In genomic region chr11:66106786-66107599, GRCh38 we compare ENCODE assay signal across 13 cellular contexts. TPM values are rescaled to one million over a fixed set of nuclear protein-coding genes. Genes with fewer than 3 reads are reported as not detected.
DNase-seq lines count a peak whose midpoint lies in the region; ATAC-seq lines count a peak whose summit lies in the region.
"Had no signal": no experiment of that assay in that cellular context is flagged by ENCODE, and none has a peak within 500 bp of the region (broad histone marks: within the 10 kb centered on the region; RNA-seq: fewer than 3 reads in every experiment).

No MANE protein-coding gene starts in this region.

- H3K18ac ChIP-seq in trophoblast cell (ENCODE audit: low read length): no peak overlapping the region

- no peak overlapping the region for H4K8ac ChIP-seq in trophoblast cell (ENCODE audit: low read depth, low read length)

- DNase-seq in NCI-H510A treated with DMSO at 0.1 percent for 48 hours (lab: John Stamatoyannopoulos, UW): peak; percentile 7
- no peak for DNase-seq in NCI-H510A (lab: John Stamatoyannopoulos, UW)
- DNase-seq in Karpas-422: no peak
- DNase-seq in activated naive CD8-positive, alpha-beta T cell treated with anti-CD3 and anti-CD28 coated beads, Interleukin-2, amount 50 U/mL, for 24 hours: peak; percentile 70
- peak; percentile 26 to 55 for DNase-seq in trophoblast cell
- no peak for DNase-seq in ecto neural progenitor cell (ENCODE audit: low spot score)
- DNase-seq in NCI-H2196 (lab: John Stamatoyannopoulos, UW; ENCODE audit: unreplicated experiment): no peak
- DNase-seq: erythroblast, NCI-H446, posterior cingulate gyrus had no signal

- peak overlapping the region; percentile 76 for H3K27ac Mint-ChIP-seq in activated naive CD8-positive, alpha-beta T cell treated with anti-CD3 and anti-CD28 coated beads, Interleukin-2, amount 50 U/mL, for 24 hours

- ATAC-seq in activated naive CD8-positive, alpha-beta T cell treated with anti-CD3 and anti-CD28 coated beads, Interleukin-2, amount 50 U/mL, for 24 hours: peak; percentile 87
- ATAC-seq in HG03159 (IDR thresholded peaks at IDR 0.05; ENCODE audit: unreplicated experiment): no peak

- no peak overlapping the region for H2BK5ac ChIP-seq in trophoblast cell (ENCODE audit: low read depth, low read length, poor library complexity)

- H4K91ac ChIP-seq in trophoblast cell (ENCODE audit: low read depth, low read length): no peak overlapping the region

- no peak overlapping the region for H4K12ac ChIP-seq in trophoblast cell (ENCODE audit: low read depth, low read length)

- no peak overlapping the region for H3K14ac ChIP-seq in trophoblast cell (ENCODE audit: low read length)

- peak overlapping the region; percentile 91 for H3K27ac ChIP-seq in Karpas-422 (ENCODE audit: low read length)
- H3K27ac ChIP-seq in trophoblast cell (ENCODE audit: low read depth, low read length): peak overlapping the region; percentile 83
- H3K27ac ChIP-seq: 22Rv1 had no signal

- no peaks in the 10 kb centered on the region for H3K27me3 Mint-ChIP-seq in activated naive CD8-positive, alpha-beta T cell treated with anti-CD3 and anti-CD28 coated beads, Interleukin-2, amount 50 U/mL, for 24 hours

- no peak overlapping the region for H3K4ac ChIP-seq in trophoblast cell (ENCODE audit: low read depth, low read length)

- no peaks in the 10 kb centered on the region for H3K36me3 ChIP-seq in Karpas-422 (ENCODE audit: insufficient read depth, low read length)
- H3K36me3 ChIP-seq in trophoblast cell (ENCODE audit: control insufficient read depth in 1 of 2, insufficient read depth in 2 of 2, low read length in 2 of 2): no peaks in the 10 kb centered on the region

- no peak overlapping the region for H2BK12ac ChIP-seq in trophoblast cell (ENCODE audit: low read length)

- H3K9me2 ChIP-seq in Karpas-422 (replicated peaks; ENCODE audit: insufficient read depth, low read length): no peaks in the 10 kb centered on the region

- no peak overlapping the region for H2AK5ac ChIP-seq in trophoblast cell (ENCODE audit: low read length)

- H2AFZ ChIP-seq in Karpas-422 (ENCODE audit: low read length): no peak overlapping the region
- no peak overlapping the region for H2AFZ ChIP-seq in trophoblast cell (ENCODE audit: insufficient read depth, low read length, poor library complexity)

- peaks cover 89% of the 10 kb centered on the region for H3K4me1 Mint-ChIP-seq in activated naive CD8-positive, alpha-beta T cell treated with anti-CD3 and anti-CD28 coated beads, Interleukin-2, amount 50 U/mL, for 24 hours

- H3K4me3 ChIP-seq in Karpas-422 (ENCODE audit: low read length): no peak overlapping the region
- H3K4me3 ChIP-seq in trophoblast cell (ENCODE audit: low read depth, low read length): no peak overlapping the region

- H3K27me3 ChIP-seq in Karpas-422 (ENCODE audit: low read length) (no peaks in the 10 kb centered on the region), trophoblast cell (ENCODE audit: insufficient read depth, low read length) (no peaks in the 10 kb centered on the region)

- no peak overlapping the region for H2BK120ac ChIP-seq in trophoblast cell (ENCODE audit: insufficient read depth, low read length, poor library complexity)

- H3K4me2 ChIP-seq in Karpas-422 (ENCODE audit: low read depth, low read length, poor library complexity, severe bottlenecking) (no peak overlapping the region), trophoblast cell (ENCODE audit: low read length) (peak overlapping the region; percentile 40)

- H4K20me1 ChIP-seq in Karpas-422 (ENCODE audit: insufficient read depth, low read depth, low read length): no peaks in the 10 kb centered on the region

- H3K9me3 Mint-ChIP-seq in activated naive CD8-positive, alpha-beta T cell treated with anti-CD3 and anti-CD28 coated beads, Interleukin-2, amount 50 U/mL, for 24 hours: no peaks in the 10 kb centered on the region

- no peak overlapping the region for H3K23ac ChIP-seq in trophoblast cell (ENCODE audit: low read length)

- peaks cover 5% of the 10 kb centered on the region for H3K79me1 ChIP-seq in trophoblast cell (ENCODE audit: low read length)

- no peak overlapping the region for H3K9ac ChIP-seq in Karpas-422 (ENCODE audit: low read length)
- no peak overlapping the region for H3K9ac ChIP-seq in trophoblast cell (ENCODE audit: low read length)

- H3K9me3 ChIP-seq in Karpas-422 (ENCODE audit: low read length) (no peaks in the 10 kb centered on the region), trophoblast cell (ENCODE audit: insufficient read depth, low read depth, low read length) (no peaks in the 10 kb centered on the region)

- peaks cover 97% of the 10 kb centered on the region for H3K79me2 ChIP-seq in Karpas-422 (ENCODE audit: low read length)
- peaks cover 2% of the 10 kb centered on the region for H3K79me2 ChIP-seq in trophoblast cell (ENCODE audit: control insufficient read depth, insufficient read depth, low read length, poor library complexity)

- H3K4me3 Mint-ChIP-seq in activated naive CD8-positive, alpha-beta T cell treated with anti-CD3 and anti-CD28 coated beads, Interleukin-2, amount 50 U/mL, for 24 hours: peak overlapping the region; percentile 59

- H3K4me1 ChIP-seq in Karpas-422 (ENCODE audit: low read length) (peaks cover 67% of the 10 kb centered on the region), trophoblast cell (ENCODE audit: control insufficient read depth in 1 of 2, insufficient read depth in 2 of 2, low read length in 2 of 2) (peaks cover 11 to 20% of the 10 kb centered on the region in 2 experiments)

- no CpG with 5 or more reads among the region's 4 CpGs for WGBS in trophoblast cell (ENCODE audit: extremely low coverage, insufficient coverage, insufficient read length)

- H3K36me3 Mint-ChIP-seq in activated naive CD8-positive, alpha-beta T cell treated with anti-CD3 and anti-CD28 coated beads, Interleukin-2, amount 50 U/mL, for 24 hours (ENCODE audit: low read depth): peaks cover 15% of the 10 kb centered on the region

RNA-seq across cellular contexts. Expression of gene PACS1, which starts 36.9 kb away (rescaled TPM):
- total RNA-seq in Karpas-422 (2014; rRNA removed; shearing (Covaris generic); ENCODE audit: low replicate concordance): 60.5 and 81.1 TPM in 2 replicates
- polyA plus RNA-seq in trophoblast cell (2013): 63.7 and 65.0 TPM in 2 replicates

RNA-seq across cellular contexts. Expression of gene SF3B2, which starts 54.8 kb away (rescaled TPM):
- 89.0 and 166 TPM in 2 replicates for total RNA-seq in Karpas-422 (2014; rRNA removed; shearing (Covaris generic); ENCODE audit: low replicate concordance)
- polyA plus RNA-seq in trophoblast cell (2013): 157 and 158 TPM in 2 replicates

RNA-seq across cellular contexts. Expression of gene GAL3ST3, which starts 58.0 kb away (rescaled TPM):
- not detected in 2 replicates for total RNA-seq in Karpas-422 (2014; rRNA removed; shearing (Covaris generic); ENCODE audit: low replicate concordance)
- polyA plus RNA-seq in trophoblast cell (2013): 0.12 TPM in 2 replicates
- total RNA-seq: T-helper 2 cell treated with Interferon-gamma antibody and Interleukin-4, amounts not matched to agents 100 ng/mL and 5 ng/mL, for 36 hours had no signal

Comparison
In these comparisons a context has a peak if more than half of its experiments do, and no peak if none do; other contexts are left out.
1. DNase-seq: peak in NCI-H510A treated with DMSO at 0.1 percent for 48 hours (single experiment), activated naive CD8-positive, alpha-beta T cell treated with anti-CD3 and anti-CD28 coated beads, Interleukin-2, amount 50 U/mL, for 24 hours (single experiment) and trophoblast cell (2 of 2); none in NCI-H510A (single experiment), Karpas-422 (single experiment), ecto neural progenitor cell (single experiment) and NCI-H2196 (single experiment).